In the genomic region with DNA sequence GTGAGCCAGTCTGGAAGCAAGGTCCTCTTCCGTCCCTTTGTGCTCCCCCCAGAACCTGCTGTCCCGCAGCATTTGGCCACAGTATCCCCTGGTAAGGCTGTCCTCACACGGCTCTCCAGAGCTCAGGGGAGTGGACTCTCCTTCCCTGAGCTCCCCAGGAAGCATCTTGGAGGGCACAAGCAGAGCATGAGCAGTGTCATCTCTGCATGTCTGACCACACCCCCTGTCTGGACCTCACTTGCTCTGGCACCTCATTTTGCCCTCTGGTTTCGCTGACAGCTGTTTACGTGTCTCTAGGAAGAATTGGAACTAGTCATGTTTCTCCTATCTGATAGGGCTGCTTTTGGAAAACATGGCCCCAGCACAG, we compare ENCODE assay signal across 10 cellular contexts. TPM values are rescaled to one million over a fixed set of nuclear protein-coding genes. Genes with fewer than 3 reads are reported as not detected.
DNase-seq lines count a peak whose midpoint lies in the region; ATAC-seq and TF ChIP-seq lines count a peak whose summit lies in the region.
"Had no signal": no experiment of that assay in that cellular context is flagged by ENCODE, and none has a peak within 500 bp of the region (broad histone marks: within the 10 kb centered on the region; RNA-seq: fewer than 3 reads in every experiment).

No MANE protein-coding gene starts in this region.

- H3K36me3 Mint-ChIP-seq in CD8-positive, alpha-beta memory T cell: peaks cover 12 to 25% (median 23%) of the 10 kb centered on the region in 3 donors
- no peaks in the 10 kb centered on the region for H3K36me3 Mint-ChIP-seq in Calu3 (ENCODE audit: insufficient read depth, unreplicated experiment)

- CTCF ChIA-PET in CD8-positive, alpha-beta memory T cell (lab: Charles Lee): interaction anchor here (1.2 to 5.9 kb wide), 5 partner anchors 9 to 161 kb away, joined by 3 to 36 read pairs (median 6); no protein-coding TSS in a partner anchor
- CTCF ChIA-PET in Calu3 (lab: Charles Lee) (interaction anchor here (0.7 to 1.0 kb wide), 2 partner anchors 9 to 161 kb away, joined by 3 to 4 read pairs; no protein-coding TSS in a partner anchor), OCI-LY7 (lab: Charles Lee; ENCODE audit: unreplicated experiment) (no interaction called here)

- no peaks in the 10 kb centered on the region for H4K20me1 ChIP-seq in OCI-LY7 (ENCODE audit: insufficient read depth, low read length)

- ATAC-seq in gastrocnemius medialis: no peak
- no peak for ATAC-seq in GM21360 (IDR thresholded peaks at IDR 0.05; ENCODE audit: unreplicated experiment)

- no peaks in the 10 kb centered on the region for H3K79me2 ChIP-seq in OCI-LY7 (ENCODE audit: insufficient read depth, low read depth, low read length)
- H3K79me2 ChIP-seq: parathyroid adenoma had no signal

- no peaks in the 10 kb centered on the region for H3K9me3 ChIP-seq in CD8-positive, alpha-beta memory T cell (ENCODE audit: low read length)
- H3K9me3 ChIP-seq in esophagus muscularis mucosa (no peaks in the 10 kb centered on the region), gastrocnemius medialis (no peaks in the 10 kb centered on the region), OCI-LY7 (ENCODE audit: low read length) (0 out of 2 replicates have a peak, but pooled peaks cover 5% of the 10 kb centered on the region)

- peaks cover 41 to 53% (median 43%) of the 10 kb centered on the region in 3 donors for H3K4me1 Mint-ChIP-seq in CD8-positive, alpha-beta memory T cell
- H3K4me1 Mint-ChIP-seq in Calu3 (ENCODE audit: low read depth, unreplicated experiment): peaks cover 12% of the 10 kb centered on the region

- intact Hi-C loops in esophagus muscularis mucosa (cut with DNase I) (loop anchor here (10.0 kb wide), 1 partner anchor 675 kb away; no protein-coding TSS in a partner anchor), gastrocnemius medialis (cut with DNase I; ENCODE audit: low total_unique reads) (loop anchor here (10.0 kb wide), 1 partner anchor 675 kb away; no protein-coding TSS in a partner anchor), Calu3 (cut with micrococcal nuclease; ENCODE audit: unreplicated experiment) (no loop called here), OCI-LY7 (cut with micrococcal nuclease; ENCODE audit: unreplicated experiment) (no loop called here)

- no peak for TF ChIP-seq EP300 in esophagus muscularis mucosa (IDR thresholded peaks at IDR 0.05)

- TF ChIP-seq POLR2A in esophagus muscularis mucosa (IDR thresholded peaks at IDR 0.05; ENCODE audit: low read depth): no peak
- no peak for TF ChIP-seq POLR2A in gastrocnemius medialis (IDR thresholded peaks at IDR 0.05)

- H3K27me3 ChIP-seq in CD8-positive, alpha-beta memory T cell (ENCODE audit: insufficient read depth, low read length, poor library complexity, severe bottlenecking): no peaks in the 10 kb centered on the region
- H3K27me3 ChIP-seq in esophagus muscularis mucosa (no peaks in the 10 kb centered on the region), gastrocnemius medialis (no peaks in the 10 kb centered on the region)

- H3K27me3 Mint-ChIP-seq in CD8-positive, alpha-beta memory T cell: no peaks in the 10 kb centered on the region
- no peaks in the 10 kb centered on the region for H3K27me3 Mint-ChIP-seq in Calu3 (ENCODE audit: unreplicated experiment)

- BruUV-seq in Calu3 (replicated peaks; lab: Mats Ljungman, UMichigan) (no TSS peak), OCI-LY7 (replicated peaks; lab: Mats Ljungman, UMichigan) (no TSS peak)

- peak overlapping the region; percentile 21 to 87 (median 63) for H3K4me3 Mint-ChIP-seq in CD8-positive, alpha-beta memory T cell
- no peak overlapping the region for H3K4me3 Mint-ChIP-seq in Calu3 (ENCODE audit: low read depth, unreplicated experiment)

- DNase-seq in CD8-positive, alpha-beta memory T cell: no peak
- DNase-seq in MV-4-11 (lab: John Stamatoyannopoulos, UW): peak; percentile 50
- no peak for DNase-seq in esophagus muscularis mucosa (ENCODE audit: extremely low spot score)
- no peak for DNase-seq in gastrocnemius medialis
- DNase-seq in Calu3: no peak
- DNase-seq in NCI-H510A (lab: John Stamatoyannopoulos, UW): no peak
- DNase-seq in OCI-LY7 (ENCODE audit: low spot score): no peak
- DNase-seq: activated T-cell treated with anti-CD3 and anti-CD28 coated beads for 4 hours had no signal

- POLR2A ChIA-PET in CD8-positive, alpha-beta memory T cell (lab: Charles Lee): interaction anchor here (0.9 to 2.0 kb wide), 2 partner anchors 15 to 51 kb away, joined by 3 to 8 read pairs; a partner anchor contains a TSS
- POLR2A ChIA-PET in OCI-LY7 (lab: Charles Lee): no interaction called here

- H3K36me3 ChIP-seq in CD8-positive, alpha-beta memory T cell (ENCODE audit: insufficient read depth, low read length): no peaks in the 10 kb centered on the region
- H3K36me3 ChIP-seq in esophagus muscularis mucosa (no peaks in the 10 kb centered on the region), gastrocnemius medialis (peaks cover 0 to 1% of the 10 kb centered on the region in 2 donors), OCI-LY7 (ENCODE audit: insufficient read depth, low read length) (peaks cover 18% of the 10 kb centered on the region)

- TF ChIP-seq CTCF in esophagus muscularis mucosa (IDR thresholded peaks at IDR 0.05) (no peak), gastrocnemius medialis (IDR thresholded peaks at IDR 0.05 in 4 of 5, conservative IDR thresholded peaks at IDR 0.05 in 1 of 5) (no peak), Calu3 (IDR thresholded peaks at IDR 0.05; ENCODE audit: unreplicated experiment) (no peak), OCI-LY7 (conservative IDR thresholded peaks at IDR 0.05; ENCODE audit: low read length) (no peak)

- H3K27ac ChIP-seq in CD8-positive, alpha-beta memory T cell (ENCODE audit: low read depth, low read length): no peak overlapping the region
- H3K27ac ChIP-seq in esophagus muscularis mucosa (replicated peaks in 1 of 4) (peak overlapping the region; percentile 82 to 85 (median 84)), gastrocnemius medialis (peak overlapping the region; percentile 70 to 84 (median 82)), OCI-LY7 (ENCODE audit: low read depth, low read length, poor library complexity, severe bottlenecking) (no peak overlapping the region)
- H3K27ac ChIP-seq: parathyroid adenoma had no signal

- peak overlapping the region; percentile 16 for H3K4me3 ChIP-seq in CD8-positive, alpha-beta memory T cell (ENCODE audit: low read length)
- H3K4me3 ChIP-seq in esophagus muscularis mucosa (no peak overlapping the region), gastrocnemius medialis (no peak overlapping the region), OCI-LY7 (ENCODE audit: low read depth, low read length, poor library complexity, severe bottlenecking) (no peak overlapping the region)

- H2AFZ ChIP-seq in OCI-LY7 (ENCODE audit: low read length): no peak overlapping the region
- H2AFZ ChIP-seq: parathyroid adenoma had no signal

- peaks cover 26% of the 10 kb centered on the region for H3K4me1 ChIP-seq in CD8-positive, alpha-beta memory T cell (ENCODE audit: insufficient read depth, low read length)
- peaks cover 25 to 28% (median 27%) of the 10 kb centered on the region in 4 donors for H3K4me1 ChIP-seq in esophagus muscularis mucosa
- peaks cover 26 to 28% of the 10 kb centered on the region in 2 donors for H3K4me1 ChIP-seq in gastrocnemius medialis
- peaks cover 11% of the 10 kb centered on the region for H3K4me1 ChIP-seq in OCI-LY7 (ENCODE audit: insufficient read depth, low read length, poor library complexity, severe bottlenecking)
- H3K4me1 ChIP-seq: parathyroid adenoma had no signal

- H3K9me2 ChIP-seq in OCI-LY7 (ENCODE audit: insufficient read depth, low read length): no peaks in the 10 kb centered on the region

- 79% methylated on average over 2 of the region's 5 CpGs for WGBS in esophagus muscularis mucosa

- peaks cover 0 to 6% (median 0%) of the 10 kb centered on the region in 5 donors for H3K9me3 Mint-ChIP-seq in CD8-positive, alpha-beta memory T cell
- no peaks in the 10 kb centered on the region for H3K9me3 Mint-ChIP-seq in Calu3 (ENCODE audit: low read depth, unreplicated experiment)

- no peak overlapping the region for H3K4me2 ChIP-seq in OCI-LY7 (ENCODE audit: low read length)

- in situ Hi-C loops in gastrocnemius medialis (cut with MboI; ENCODE audit: low sequenced_read_pairs in 4 of 4): loop anchor here (10.0 to 25.0 kb wide), 3 partner anchors 155 to 168 kb away; no protein-coding TSS in a partner anchor

- peak overlapping the region; percentile 74 to 98 (median 93) for H3K27ac Mint-ChIP-seq in CD8-positive, alpha-beta memory T cell
- H3K27ac Mint-ChIP-seq in Calu3 (ENCODE audit: unreplicated experiment): no peak overlapping the region

RNA-seq across cellular contexts. Expression of a gene that starts 15.5 kb away (rescaled TPM):
- 10 to 100 TPM; 40.0 to 42.4 TPM for total RNA-seq in CD8-positive, alpha-beta memory T cell
- 59.6 TPM for polyA plus RNA-seq in CD8-positive, alpha-beta memory T cell
- 10 to 100 TPM in 3 of 4 donors, 1 to 10 TPM in 1; 8.0 to 18.4 (median 14.3) TPM for total RNA-seq in esophagus muscularis mucosa
- 10 to 100 TPM in 3 of 4 donors, 1 to 10 TPM in 1; 9.8 to 23.1 (median 11.5) TPM for total RNA-seq in gastrocnemius medialis
- total RNA-seq in Calu3 (2022): 30.5 and 33.2 TPM in 2 replicates
- 24.2 and 30.4 TPM in 2 replicates for total RNA-seq in OCI-LY7 (2014; rRNA removed; shearing (Covaris generic))
- 33.9 and 36.5 TPM in 2 replicates for total RNA-seq in OCI-LY7 (2022)

RNA-seq across cellular contexts. Expression of a gene that starts 36.1 kb away (rescaled TPM):
- 10 to 100 TPM; 11.0 to 12.5 TPM for total RNA-seq in CD8-positive, alpha-beta memory T cell
- 8.3 TPM for polyA plus RNA-seq in CD8-positive, alpha-beta memory T cell
- 10 to 100 TPM; 40.0 to 52.4 (median 40.5) TPM for total RNA-seq in esophagus muscularis mucosa
- 10 to 100 TPM in 2 of 4 donors, 1 to 10 TPM in 2; 3.4 to 12.4 (median 9.6) TPM for total RNA-seq in gastrocnemius medialis
- total RNA-seq in Calu3 (2022): 22.1 and 27.9 TPM in 2 replicates
- 10.0 and 14.3 TPM in 2 replicates for total RNA-seq in OCI-LY7 (2014; rRNA removed; shearing (Covaris generic))
- 17.4 and 18.8 TPM in 2 replicates for total RNA-seq in OCI-LY7 (2022)

RNA-seq across cellular contexts. Expression of a gene that starts 36.5 kb away (rescaled TPM):
- 10 to 100 TPM; 10.6 to 11.3 TPM for total RNA-seq in CD8-positive, alpha-beta memory T cell
- 13.0 TPM for polyA plus RNA-seq in CD8-positive, alpha-beta memory T cell
- total RNA-seq in esophagus muscularis mucosa (10 to 100 TPM in 3 of 4 donors, 1 to 10 TPM in 1; 8.3 to 14.3 (median 13.4) TPM), gastrocnemius medialis (1 to 10 TPM; 4.5 to 5.8 (median 5.6) TPM), Calu3 (2022) (8.1 and 8.2 TPM in 2 replicates), OCI-LY7 (2022) (8.6 and 9.8 TPM in 2 replicates)
- total RNA-seq in OCI-LY7 (2014; rRNA removed; shearing (Covaris generic)): 3.4 TPM in 2 replicates

RNA-seq across cellular contexts. Expression of a gene that starts 50.4 kb away (rescaled TPM):
- 10 to 100 TPM; 40.3 to 42.4 TPM for total RNA-seq in CD8-positive, alpha-beta memory T cell
- 16.3 TPM for polyA plus RNA-seq in CD8-positive, alpha-beta memory T cell
- 10 to 100 TPM; 10.9 to 13.1 (median 12.2) TPM for total RNA-seq in esophagus muscularis mucosa
- total RNA-seq in gastrocnemius medialis: 10 to 100 TPM; 12.5 to 20.8 (median 16.2) TPM
- total RNA-seq in Calu3 (2022): 34.9 and 40.1 TPM in 2 replicates
- 30.4 and 42.5 TPM in 2 replicates for total RNA-seq in OCI-LY7 (2014; rRNA removed; shearing (Covaris generic))
- total RNA-seq in OCI-LY7 (2022): 62.4 and 65.7 TPM in 2 replicates

RNA-seq across cellular contexts. Expression of a gene that starts 50.7 kb away (rescaled TPM):
- total RNA-seq in CD8-positive, alpha-beta memory T cell: 100 to 1,000 TPM; 157 TPM
- polyA plus RNA-seq in CD8-positive, alpha-beta memory T cell: 168 TPM
- total RNA-seq in esophagus muscularis mucosa (10 to 100 TPM; 52.7 to 82.0 (median 77.7) TPM), gastrocnemius medialis (100 to 1,000 TPM in 1 of 4 donors, 10 to 100 TPM in 3; 72.3 to 101 (median 79.4) TPM), Calu3 (2022) (64.6 and 66.4 TPM in 2 replicates), OCI-LY7 (2022) (95.2 and 100 TPM in 2 replicates)
- total RNA-seq in OCI-LY7 (2014; rRNA removed; shearing (Covaris generic)): 56.5 and 62.9 TPM in 2 replicates

Comparison
In these comparisons a context has a peak if more than half of its experiments do, and no peak if none do; other contexts are left out.
1. H3K27ac ChIP-seq: peak in esophagus muscularis mucosa (4 of 4) and gastrocnemius medialis (4 of 4); none in CD8-positive, alpha-beta memory T cell (single experiment) and OCI-LY7 (single experiment).
2. intact Hi-C loops: an anchor here in esophagus muscularis mucosa (10.0 kb wide) and gastrocnemius medialis (10.0 kb wide); none called in Calu3 and OCI-LY7.